9 cellular contexts compared by ENCODE assay signal in the genomic region with DNA sequence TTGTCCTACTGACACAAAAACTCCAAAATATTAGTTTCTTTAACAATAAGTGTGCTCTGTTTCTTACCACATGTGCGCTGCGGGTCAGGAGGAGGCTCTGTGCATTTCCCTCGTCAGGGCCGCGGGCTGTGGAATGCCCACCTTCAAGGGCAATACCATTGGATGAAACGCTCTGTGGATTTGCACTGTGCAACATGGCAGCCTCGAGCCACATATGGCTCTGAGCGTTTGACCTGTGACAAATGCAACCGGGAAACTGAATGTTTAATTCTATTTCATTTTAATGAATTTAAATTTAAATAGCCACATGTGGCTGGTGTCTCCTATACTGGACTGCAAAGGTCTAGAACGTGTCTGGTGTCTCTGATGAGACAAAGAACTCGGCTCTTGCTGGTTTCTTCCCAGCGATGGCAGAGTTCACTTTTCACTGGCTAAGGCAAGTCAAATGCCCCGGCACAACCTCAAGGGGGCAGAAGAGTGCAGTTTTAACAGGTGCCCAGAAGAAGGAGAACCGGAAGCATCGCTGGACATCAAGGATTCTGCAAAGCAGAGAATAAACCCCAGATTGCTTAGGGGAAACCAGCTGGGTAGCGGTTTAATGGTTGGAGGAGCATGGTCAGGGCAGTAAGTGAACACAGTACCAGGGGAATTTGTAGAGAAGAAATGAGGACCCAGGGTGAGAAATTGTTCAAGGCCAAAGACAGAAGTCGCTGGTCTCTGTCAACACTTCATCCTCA. TPM values are rescaled to one million over a fixed set of nuclear protein-coding genes. Genes with fewer than 3 reads are reported as not detected.
DNase-seq lines count a peak whose midpoint lies in the region; TF ChIP-seq lines count a peak whose summit lies in the region.
"Had no signal": no experiment of that assay in that cellular context is flagged by ENCODE, and none has a peak within 500 bp of the region (broad histone marks: within the 10 kb centered on the region; RNA-seq: fewer than 3 reads in every experiment).

No MANE protein-coding gene starts in this region.

- no peak overlapping the region for H3K23ac ChIP-seq in mesendoderm (ENCODE audit: low read length)

- H3K9ac ChIP-seq in mesendoderm (ENCODE audit: low read length): no peak overlapping the region

- no CpG with 5 or more reads among the region's 17 CpGs for WGBS in mesendoderm (ENCODE audit: extremely low coverage, insufficient coverage, low lambda C conversion rate)

- no peaks in the 10 kb centered on the region for H3K27me3 ChIP-seq in mesendoderm (ENCODE audit: insufficient read depth, low read length, poor library complexity)
- H3K27me3 ChIP-seq in vagina: no peaks in the 10 kb centered on the region

- H3K36me3 ChIP-seq in mesendoderm (ENCODE audit: control insufficient read depth, insufficient read depth, low read length) (no peaks in the 10 kb centered on the region), vagina (no peaks in the 10 kb centered on the region)

- TF ChIP-seq POLR2A in vagina (IDR thresholded peaks at IDR 0.05): no peak

- no peak overlapping the region for H4K8ac ChIP-seq in mesendoderm (ENCODE audit: low read depth, low read length)

- H3K9me3 ChIP-seq in vagina: no peaks in the 10 kb centered on the region

- no peak overlapping the region for H4K5ac ChIP-seq in mesendoderm (ENCODE audit: low read length)

- no peak overlapping the region for H3K18ac ChIP-seq in mesendoderm (ENCODE audit: low read length)

- H2BK15ac ChIP-seq in mesendoderm (replicated peaks; ENCODE audit: low read depth): no peak overlapping the region

- no peaks in the 10 kb centered on the region for H3K79me2 ChIP-seq in mesendoderm (ENCODE audit: control insufficient read depth, insufficient read depth, low read length)

- H3K27ac ChIP-seq in mesendoderm (ENCODE audit: low read depth, low read length): no peak overlapping the region
- no peak overlapping the region for H3K27ac ChIP-seq in vagina
- H3K27ac ChIP-seq: SK-N-MC had no signal

- H3K4me1 ChIP-seq in mesendoderm (ENCODE audit: control insufficient read depth, low read depth, low read length) (no peaks in the 10 kb centered on the region), vagina (no peaks in the 10 kb centered on the region)

- POLR2A ChIA-PET in HEK293T (lab: Yijun Ruan, JAX): no interaction called here

- no peak overlapping the region for H2BK5ac ChIP-seq in mesendoderm (ENCODE audit: low read length)

- TF ChIP-seq CTCF in GM12874 (IDR thresholded peaks at IDR 0.05; ENCODE audit: insufficient read depth, low read depth, low read length) (peak; percentile 77), LNCaP clone FGC (IDR thresholded peaks at IDR 0.05; ENCODE audit: control insufficient read depth, extremely low read depth, insufficient read depth) (peak; percentile 86), vagina (IDR thresholded peaks at IDR 0.05) (peak in 2 of 3 experiments; percentile 14 to 25)

- H3K79me1 ChIP-seq in mesendoderm (ENCODE audit: low read length): no peaks in the 10 kb centered on the region

- H2AK5ac ChIP-seq in mesendoderm (ENCODE audit: low read length): no peak overlapping the region

- H3K56ac ChIP-seq in mesendoderm (ENCODE audit: low read length): no peak overlapping the region

- no peak overlapping the region for H3K4me2 ChIP-seq in mesendoderm (ENCODE audit: low read length)

- no peak overlapping the region for H3K4ac ChIP-seq in mesendoderm (ENCODE audit: low read depth, low read length)

- CTCF ChIA-PET in HEK293T (lab: Yijun Ruan, JAX): interaction anchor here (0.7 to 1.5 kb wide), 3 partner anchors 24 to 425 kb away, joined by 3 to 4 read pairs (median 4); no protein-coding TSS in a partner anchor

- intact Hi-C loops in vagina (cut with DNase I): no loop called here

- no peak overlapping the region for H3K4me3 ChIP-seq in LNCaP clone FGC (ENCODE audit: low read depth, low read length)
- no peak overlapping the region for H3K4me3 ChIP-seq in mesendoderm (ENCODE audit: low read length)
- no peak overlapping the region for H3K4me3 ChIP-seq in vagina
- H3K4me3 ChIP-seq: SK-N-MC had no signal

- no peak overlapping the region for H2BK120ac ChIP-seq in mesendoderm (ENCODE audit: low read depth, low read length)

- peak; percentile 45 for DNase-seq in AG08396 (ENCODE audit: low spot score)
- DNase-seq in HEK293T (ENCODE audit: extremely low spot score): peak; percentile 64
- DNase-seq in LNCaP clone FGC (ENCODE audit: low read depth): no peak
- peak; percentile 50 for DNase-seq in RPMI7951 (ENCODE audit: low read depth)
- DNase-seq in dermis microvascular lymphatic vessel endothelial cell (ENCODE audit: low read depth in 2 of 2): peak; percentile 16 to 57
- DNase-seq in mesendoderm: peak; percentile 68
- no peak for DNase-seq in vagina (ENCODE audit: extremely low spot score in 2 of 2)

TF ChIP-seq in HEK293T, 16 proteins besides CTCF, POLR2A, EP300 and RAD21:
- no peak for TF ChIP-seq FOXK2 (IDR thresholded peaks at IDR 0.05)
- no peak for TF ChIP-seq LEF1 (IDR thresholded peaks at IDR 0.05; ENCODE audit: borderline replicate concordance)
- TF ChIP-seq HDGF (IDR thresholded peaks at IDR 0.05; ENCODE audit: borderline replicate concordance): no peak
- TF ChIP-seq, protein P1, sequence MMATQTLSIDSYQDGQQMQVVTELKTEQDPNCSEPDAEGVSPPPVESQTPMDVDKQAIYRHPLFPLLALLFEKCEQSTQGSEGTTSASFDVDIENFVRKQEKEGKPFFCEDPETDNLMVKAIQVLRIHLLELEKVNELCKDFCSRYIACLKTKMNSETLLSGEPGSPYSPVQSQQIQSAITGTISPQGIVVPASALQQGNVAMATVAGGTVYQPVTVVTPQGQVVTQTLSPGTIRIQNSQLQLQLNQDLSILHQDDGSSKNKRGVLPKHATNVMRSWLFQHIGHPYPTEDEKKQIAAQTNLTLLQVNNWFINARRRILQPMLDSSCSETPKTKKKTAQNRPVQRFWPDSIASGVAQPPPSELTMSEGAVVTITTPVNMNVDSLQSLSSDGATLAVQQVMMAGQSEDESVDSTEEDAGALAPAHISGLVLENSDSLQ (IDR thresholded peaks at IDR 0.05): no peak
- TF ChIP-seq FOXM1 (IDR thresholded peaks at IDR 0.05; ENCODE audit: borderline replicate concordance): no peak
- TF ChIP-seq SUZ12 (IDR thresholded peaks at IDR 0.05): no peak
- TF ChIP-seq FOXA1 (IDR thresholded peaks at IDR 0.05): no peak
- TF ChIP-seq SP1 (IDR thresholded peaks at IDR 0.05): no peak
- no peak for TF ChIP-seq ZNF384 (IDR thresholded peaks at IDR 0.05)
- TF ChIP-seq ARNT (IDR thresholded peaks at IDR 0.05): no peak
- TF ChIP-seq TARDBP (IDR thresholded peaks at IDR 0.05): no peak
- no peak for TF ChIP-seq CTBP1 (IDR thresholded peaks at IDR 0.05; ENCODE audit: borderline replicate concordance)
- TF ChIP-seq L3MBTL2 (conservative IDR thresholded peaks at IDR 0.05): no peak
- no peak for TF ChIP-seq BHLHE40 (IDR thresholded peaks at IDR 0.05; ENCODE audit: borderline replicate concordance)
- no peak for TF ChIP-seq ELF4 (IDR thresholded peaks at IDR 0.05)
- TF ChIP-seq NFRKB (IDR thresholded peaks at IDR 0.05): no peak
TF ChIP-seq in HEK293T: peak in this region for 0.

RNA-seq across cellular contexts. Expression of gene TMEM18, which starts 37.0 kb away (rescaled TPM):
- 26.6 and 37.8 TPM in 2 replicates for total RNA-seq in RPMI7951 (2014; rRNA removed; shearing (Covaris generic))
- total RNA-seq in dermis microvascular lymphatic vessel endothelial cell: 8.5 and 10.7 TPM in 2 replicates
- polyA plus RNA-seq in mesendoderm (2013, experiment 1 of 2): 29.1 TPM
- polyA plus RNA-seq in mesendoderm (2013, experiment 2 of 2): 29.8 TPM
- 21.1 TPM for total RNA-seq in vagina

Comparison
In these comparisons a context has a peak if more than half of its experiments do, and no peak if none do; other contexts are left out.
1. DNase-seq: peak in AG08396 (single experiment), HEK293T (single experiment), RPMI7951 (single experiment), dermis microvascular lymphatic vessel endothelial cell (2 of 2) and mesendoderm (single experiment); none in LNCaP clone FGC (single experiment) and vagina (0 of 2).
2. CTCF ChIP-seq: peak in every context shown above with its lines; median percentile 86 in LNCaP clone FGC; 77 in GM12874; 20 in vagina.